Comparison of ENCODE assay signal across 17 cellular contexts in genomic region chr21:44241302-44241701, GRCh38. TPM values are rescaled to one million over a fixed set of nuclear protein-coding genes. Genes with fewer than 3 reads are reported as not detected.
DNase-seq lines count a peak whose midpoint lies in the region; ATAC-seq and TF ChIP-seq lines count a peak whose summit lies in the region.
"Not testable (repeated sequence)": the region's sequence is repeated elsewhere in the genome, so short reads cannot be mapped to it uniquely, and the experiment has no call there.
"Had no signal": no experiment of that assay in that cellular context is flagged by ENCODE, and none has a peak within 500 bp of the region (broad histone marks: within the 10 kb centered on the region; RNA-seq: fewer than 3 reads in every experiment).

No MANE protein-coding gene starts in this region.

- H3K27ac ChIP-seq in CD4-positive, alpha-beta T cell (ENCODE audit: low read depth, low read length): not testable (repeated sequence)

- ATAC-seq in CD4-positive, alpha-beta T cell (ENCODE audit: poor library complexity): peak; percentile 40
- ATAC-seq in GM19035 (IDR thresholded peaks at IDR 0.05; ENCODE audit: unreplicated experiment): peak; percentile 30
- ATAC-seq in GM21529 (IDR thresholded peaks at IDR 0.05; ENCODE audit: unreplicated experiment): peak; percentile 35
- ATAC-seq in HG02798 (IDR thresholded peaks at IDR 0.05; ENCODE audit: poor library complexity, unreplicated experiment): peak; percentile 32
- peak; percentile 42 for ATAC-seq in HG03432 (IDR thresholded peaks at IDR 0.05; ENCODE audit: unreplicated experiment)
- ATAC-seq in activated CD8-positive, alpha-beta T cell treated with anti-CD3 and anti-CD28 coated beads, Interleukin-2, amount 10 ng/mL, durations not matched to agents 7 days and 5 days: peak; percentile 48
- ATAC-seq in Right ventricle myocardium inferior: peak; percentile 62
- peak; percentile 50 for ATAC-seq in mucosa of descending colon

- H3K9me3 ChIP-seq in CD4-positive, alpha-beta T cell (ENCODE audit: control insufficient read depth, low read length); mucosa of descending colon: not testable (repeated sequence)

- not testable (repeated sequence) for H3K4me1 ChIP-seq in mucosa of descending colon (ENCODE audit: low read depth)

- H3K27me3 Mint-ChIP-seq in CD4-positive, alpha-beta T cell; activated CD8-positive, alpha-beta T cell treated with anti-CD3 and anti-CD28 coated beads, Interleukin-2, amount 10 ng/mL, durations not matched to agents 7 days and 5 days (ENCODE audit: low read depth): not testable (repeated sequence)

- not testable (repeated sequence) for H3K27ac Mint-ChIP-seq in CD4-positive, alpha-beta T cell; activated CD8-positive, alpha-beta T cell treated with anti-CD3 and anti-CD28 coated beads, Interleukin-2, amount 10 ng/mL, durations not matched to agents 7 days and 5 days

- H3K27me3 ChIP-seq in CD4-positive, alpha-beta T cell (ENCODE audit: control insufficient read depth, insufficient read depth, low read length): not testable (repeated sequence)

- H3K4me3 ChIP-seq in mucosa of descending colon: not testable (repeated sequence)

- not testable (repeated sequence) for H3K36me3 Mint-ChIP-seq in CD4-positive, alpha-beta T cell (ENCODE audit: low read depth); activated CD8-positive, alpha-beta T cell treated with anti-CD3 and anti-CD28 coated beads, Interleukin-2, amount 10 ng/mL, durations not matched to agents 7 days and 5 days (ENCODE audit: low read depth)

- H3K4me3 Mint-ChIP-seq in CD4-positive, alpha-beta T cell; activated CD8-positive, alpha-beta T cell treated with anti-CD3 and anti-CD28 coated beads, Interleukin-2, amount 10 ng/mL, durations not matched to agents 7 days and 5 days: not testable (repeated sequence)

- H3K36me3 ChIP-seq in mucosa of descending colon (ENCODE audit: low read depth): not testable (repeated sequence)

- POLR2A ChIA-PET in CD4-positive, alpha-beta T cell (lab: Charles Lee); activated CD8-positive, alpha-beta T cell treated with anti-CD3 and anti-CD28 coated beads, Interleukin-2, amount 10 ng/mL, durations not matched to agents 7 days and 5 days (lab: Charles Lee): not testable (repeated sequence)

- not testable (repeated sequence) for H3K4me1 Mint-ChIP-seq in CD4-positive, alpha-beta T cell (ENCODE audit: low read depth); activated CD8-positive, alpha-beta T cell treated with anti-CD3 and anti-CD28 coated beads, Interleukin-2, amount 10 ng/mL, durations not matched to agents 7 days and 5 days (ENCODE audit: low read depth)

- intact Hi-C loops in CD4-positive, alpha-beta T cell (cut with DNase I, micrococcal nuclease); Right ventricle myocardium inferior (cut with DNase I); mucosa of descending colon (cut with DNase I, micrococcal nuclease): not testable (repeated sequence)

- not testable (repeated sequence) for TF ChIP-seq CTCF in CD4-positive, alpha-beta T cell (IDR thresholded peaks at IDR 0.05); mucosa of descending colon (IDR thresholded peaks at IDR 0.05)

- CTCF ChIA-PET in CD4-positive, alpha-beta T cell (lab: Charles Lee); activated CD8-positive, alpha-beta T cell treated with anti-CD3 and anti-CD28 coated beads, Interleukin-2, amount 10 ng/mL, durations not matched to agents 7 days and 5 days (lab: Charles Lee): not testable (repeated sequence)

- DNase-seq in CD4-positive, alpha-beta T cell; activated CD8-positive, alpha-beta T cell treated with anti-CD3 and anti-CD28 coated beads, Interleukin-2, amount 10 ng/mL, durations not matched to agents 7 days and 5 days; Right ventricle myocardium inferior (ENCODE audit: missing footprints); mucosa of descending colon: not testable (repeated sequence)

- not testable (repeated sequence) for H3K9me3 Mint-ChIP-seq in CD4-positive, alpha-beta T cell; activated CD8-positive, alpha-beta T cell treated with anti-CD3 and anti-CD28 coated beads, Interleukin-2, amount 10 ng/mL, durations not matched to agents 7 days and 5 days (ENCODE audit: insufficient read depth)

RNA-seq across cellular contexts. Expression of gene ICOSLG, which starts 0.6 kb away (rescaled TPM):
- 10 to 100 TPM; 22.2 to 22.9 TPM for total RNA-seq in CD4-positive, alpha-beta T cell
- 1 to 10 TPM; 1.8 to 2.0 TPM for total RNA-seq in activated CD8-positive, alpha-beta T cell treated with anti-CD3 and anti-CD28 coated beads, Interleukin-2, amount 10 ng/mL, durations not matched to agents 7 days and 5 days
- total RNA-seq in Right ventricle myocardium inferior: 4.9 TPM
- 1 to 10 TPM; 3.0 to 8.5 (median 6.0) TPM for total RNA-seq in mucosa of descending colon
- total RNA-seq: SJCRH30 had no signal

RNA-seq across cellular contexts. Expression of gene DNMT3L, which starts 20.4 kb away (rescaled TPM):
- total RNA-seq in CD4-positive, alpha-beta T cell: not detected
- not detected for total RNA-seq in activated CD8-positive, alpha-beta T cell treated with anti-CD3 and anti-CD28 coated beads, Interleukin-2, amount 10 ng/mL, durations not matched to agents 7 days and 5 days
- not detected for total RNA-seq in Right ventricle myocardium inferior
- total RNA-seq in mucosa of descending colon: not detected
- total RNA-seq: activated CD4-positive, alpha-beta memory T cell treated with anti-CD3 and anti-CD28 coated beads for 36 hours; chondrocyte; esophagus squamous epithelium; glomerular endothelial cell; HT-29; left ventricle myocardium inferior; renal cortical epithelial cell; SJCRH30; temporal lobe had no signal

RNA-seq across cellular contexts. Expression of gene AIRE, which starts 44.4 kb away (rescaled TPM):
- total RNA-seq in CD4-positive, alpha-beta T cell: under 1 TPM; 0.11 to 0.16 TPM
- not detected for total RNA-seq in activated CD8-positive, alpha-beta T cell treated with anti-CD3 and anti-CD28 coated beads, Interleukin-2, amount 10 ng/mL, durations not matched to agents 7 days and 5 days
- total RNA-seq in Right ventricle myocardium inferior: not detected
- under 1 TPM in 2 of 3 donors, not detected in 1; 0.12 to 0.16 TPM for total RNA-seq in mucosa of descending colon
- total RNA-seq: activated CD4-positive, alpha-beta memory T cell treated with anti-CD3 and anti-CD28 coated beads for 36 hours; chondrocyte; esophagus squamous epithelium; glomerular endothelial cell; HT-29; left ventricle myocardium inferior; renal cortical epithelial cell had no signal

RNA-seq across cellular contexts. Expression of gene PFKL, which starts 58.6 kb away (rescaled TPM):
- total RNA-seq in CD4-positive, alpha-beta T cell: 100 to 1,000 TPM; 115 to 117 TPM
- total RNA-seq in activated CD8-positive, alpha-beta T cell treated with anti-CD3 and anti-CD28 coated beads, Interleukin-2, amount 10 ng/mL, durations not matched to agents 7 days and 5 days: 100 to 1,000 TPM; 191 to 199 TPM
- total RNA-seq in Right ventricle myocardium inferior: 52.5 TPM
- total RNA-seq in mucosa of descending colon: 100 to 1,000 TPM; 150 to 299 (median 237) TPM
